2 cellular contexts compared by ENCODE assay signal in genomic region chr22:40312050-40312449, GRCh38.
TF ChIP-seq lines count a peak whose summit lies in the region.

No MANE protein-coding gene starts in this region.

TF ChIP-seq in IMR-90, 13 proteins besides CTCF, POLR2A, EP300 and RAD21:
- TF ChIP-seq BHLHE40 (IDR thresholded peaks at IDR 0.05; ENCODE audit: low read depth, low read length) (no peak), SMC3 (IDR thresholded peaks at IDR 0.05; ENCODE audit: low read depth, low read length) (no peak), USF2 (IDR thresholded peaks at IDR 0.05; ENCODE audit: low read depth, low read length) (no peak), CEBPB (IDR thresholded peaks at IDR 0.05; ENCODE audit: low read depth, low read length) (no peak)

TF ChIP-seq in GM12891, 5 proteins besides CTCF, POLR2A, EP300 and RAD21:
- no peak for TF ChIP-seq POLR2AphosphoS5 (IDR thresholded peaks at IDR 0.05; ENCODE audit: low read depth, low read length)
- TF ChIP-seq SPI1 (IDR thresholded peaks at IDR 0.05; ENCODE audit: low read depth, low read length), result no peak
- TF ChIP-seq POU2F2 (IDR thresholded peaks at IDR 0.05; ENCODE audit: low read depth, low read length), result no peak
- no peak for TF ChIP-seq TAF1 (IDR thresholded peaks at IDR 0.05; ENCODE audit: low read depth, low read length)
- TF ChIP-seq PAX5 (IDR thresholded peaks at IDR 0.05; ENCODE audit: insufficient read depth, low read length, severe bottlenecking), result no peak
